In genomic region chr11:18927550-18928322, GRCh38 we compare ENCODE assay signal across 33 cellular contexts. TPM values are rescaled to one million over a fixed set of nuclear protein-coding genes. Genes with fewer than 3 reads are reported as not detected.
"Had no signal": no experiment of that assay in that cellular context is flagged by ENCODE, and none has a peak within 500 bp of the region (broad histone marks: within the 10 kb centered on the region; RNA-seq: fewer than 3 reads in every experiment).

No MANE protein-coding gene starts in this region.

- H3K9me3 ChIP-seq: colonic mucosa had no signal

- H3K27me3 ChIP-seq: brain microvascular endothelial cell, colonic mucosa had no signal

- ATAC-seq: activated T-helper 17 cell treated with anti-CD3 and anti-CD28 coated beads, Interleukin-2, amount 50 U/mL, for 72 hours; T-helper 17 cell had no signal

- H3K4me3 ChIP-seq: colonic mucosa, SK-N-MC had no signal

- H3K4me1 ChIP-seq: colonic mucosa had no signal

- FAIRE-seq: RCC 7860, TTC549 had no signal

- H3K27ac ChIP-seq: brain microvascular endothelial cell, colonic mucosa, SK-N-MC had no signal

- H3K36me3 ChIP-seq: brain microvascular endothelial cell, colonic mucosa had no signal

- DNase-seq: activated B cell treated with CpG ODN at 0.5 μM for 24 hours; activated CD4-positive, alpha-beta memory T cell treated with anti-CD3 and anti-CD28 coated beads, Interleukin-2, amount 10 ng/mL, durations not matched to agents 7 days and 5 days; activated CD4-positive, alpha-beta T cell treated with anti-CD3 and anti-CD28 coated beads for 1 hour; activated CD4-positive, alpha-beta T cell treated with anti-CD3 and anti-CD28 coated beads, Interleukin-2, amount 10 ng/mL, durations not matched to agents 7 days and 5 days; activated gamma-delta T cell; activated naive CD4-positive, alpha-beta T cell treated with anti-CD3 and anti-CD28 coated beads for 36 hours; activated T-cell treated with anti-CD3 and anti-CD28 coated beads for 4 hours; activated T-cell treated with anti-CD3 and anti-CD28 coated beads, Interleukin-2, amount 50 U/mL, for 48 hours; brain microvascular endothelial cell; caudate nucleus; colonic mucosa; KG1; NCI-H1048; NCI-H2029; NCI-H2107; NCI-H2171 treated with DMSO at 0.1 percent for 48 hours; NCI-H345; NCI-H510A; NCI-H526 treated with DMSO at 0.1 percent for 48 hours; NCI-H82; SIG-M5; SW 1271; T-helper 17 cell; T-helper 9 cell had no signal

RNA-seq across cellular contexts. Expression of gene MRGPRX1, which starts 11.5 kb away (rescaled TPM):
- total RNA-seq: activated B cell treated with CpG ODN at 0.5 μM for 24 hours; activated CD4-positive, alpha-beta memory T cell treated with anti-CD3 and anti-CD28 coated beads, Interleukin-2, amount 10 ng/mL, durations not matched to agents 7 days and 5 days; activated CD4-positive, alpha-beta T cell treated with anti-CD3 and anti-CD28 coated beads, Interleukin-2, amount 10 ng/mL, durations not matched to agents 7 days and 5 days; activated CD8-positive, alpha-beta memory T cell treated with anti-CD3 and anti-CD28 coated beads for 36 hours; activated naive CD4-positive, alpha-beta T cell treated with anti-CD3 and anti-CD28 coated beads for 36 hours; activated T-helper 17 cell treated with anti-CD3 and anti-CD28 coated beads, Interleukin-2, amount 50 U/mL, for 72 hours; cerebellum; colonic mucosa; LHCN-M2; M059J; OCI-LY7; T-helper 17 cell had no signal
